ENCODE assay signal across 1 cellular context in genomic region chr11:1521382-1522080, GRCh38.
TF ChIP-seq lines count a peak whose summit lies in the region.

No MANE protein-coding gene starts in this region.

TF ChIP-seq in GM12878, 131 proteins besides CTCF, POLR2A, EP300 and RAD21 (continued from another document):
- peak; percentile 61 for TF ChIP-seq BCL3 (IDR thresholded peaks at IDR 0.05; ENCODE audit: borderline replicate concordance, insufficient read depth, low read depth, low read length, poor library complexity, severe bottlenecking)
- TF ChIP-seq ZBTB11 (CRISPR knock-in tag; IDR thresholded peaks at IDR 0.05), result no peak
- no peak for TF ChIP-seq ZNF207 (IDR thresholded peaks at IDR 0.05; ENCODE audit: borderline replicate concordance)
- TF ChIP-seq SRF (IDR thresholded peaks at IDR 0.05; ENCODE audit: low read depth in 2 of 2, low read length in 2 of 2), result no peak
- no peak for TF ChIP-seq ZNF24 (IDR thresholded peaks at IDR 0.05)
- TF ChIP-seq KDM1A (IDR thresholded peaks at IDR 0.05; ENCODE audit: borderline replicate concordance), result no peak
- TF ChIP-seq SMAD5 (IDR thresholded peaks at IDR 0.05; ENCODE audit: low read depth), result no peak
- TF ChIP-seq RB1 (IDR thresholded peaks at IDR 0.05; ENCODE audit: borderline replicate concordance), result no peak
